Comparison of ENCODE assay signal across 16 cellular contexts in the genomic region with DNA sequence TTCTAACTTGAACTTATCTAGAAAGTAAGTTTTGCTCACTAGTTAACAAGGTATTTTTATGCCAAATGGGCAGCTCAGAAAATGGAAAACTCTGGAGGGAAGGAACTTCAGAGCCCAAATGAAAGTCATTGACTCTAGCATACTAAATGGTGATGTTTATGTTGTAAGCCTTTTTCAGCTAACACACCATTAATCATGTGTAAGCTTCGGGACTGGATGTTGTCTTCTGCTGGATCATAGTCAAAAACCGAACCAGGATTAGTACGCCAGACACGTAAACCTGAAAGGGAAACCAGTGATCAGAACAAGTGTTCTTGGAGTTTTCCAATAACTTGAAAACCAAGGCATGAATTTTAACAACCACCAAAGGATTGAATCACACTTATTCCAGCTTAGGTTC.
DNase-seq lines count a peak whose midpoint lies in the region; ATAC-seq and TF ChIP-seq lines count a peak whose summit lies in the region.
"Had no signal": no experiment of that assay in that cellular context is flagged by ENCODE, and none has a peak within 500 bp of the region (broad histone marks: within the 10 kb centered on the region; RNA-seq: fewer than 3 reads in every experiment).

No MANE protein-coding gene starts in this region.

- H3K4me1 ChIP-seq in IMR-90 (ENCODE audit: control insufficient read depth, insufficient read depth, low read length) (no peaks in the 10 kb centered on the region), esophagus muscularis mucosa (peaks cover 0 to 26% (median 24%) of the 10 kb centered on the region in 4 donors), mesenchymal stem cell (ENCODE audit: control insufficient read depth, insufficient read depth, low read depth, low read length) (no peaks in the 10 kb centered on the region)
- H3K4me1 ChIP-seq: BLaER1, HAP-1 had no signal

- intact Hi-C loops in IMR-90 (cut with micrococcal nuclease) = no loop called here
- intact Hi-C loops in esophagus muscularis mucosa (cut with DNase I) = no loop called here

- no peaks in the 10 kb centered on the region for H3K4me1 Mint-ChIP-seq in stimulated activated effector memory CD8-positive, alpha-beta T cell treated with anti-CD3 and anti-CD28 coated beads, Interleukin-12 subunit alpha, Interleukin-12 subunit beta, amount 100 ng/mL, for 72 hours
- H3K4me1 Mint-ChIP-seq: CD14-positive monocyte had no signal

- no peak overlapping the region for H3K27ac ChIP-seq in IMR-90 (ENCODE audit: insufficient read depth, low read length)
- H3K27ac ChIP-seq in esophagus muscularis mucosa (replicated peaks in 1 of 4) = peak overlapping the region; percentile 32 to 66 (median 59)
- H3K27ac ChIP-seq in mesenchymal stem cell (ENCODE audit: low read length, poor library complexity, severe bottlenecking) = no peak overlapping the region
- H3K27ac ChIP-seq: BLaER1, HL-60 had no signal

- H3K36me3 ChIP-seq in IMR-90 (ENCODE audit: control insufficient read depth, insufficient read depth, low read length) = peaks cover 1% of the 10 kb centered on the region; the same call in 1 of the 2 replicates
- no peaks in the 10 kb centered on the region for H3K36me3 ChIP-seq in esophagus muscularis mucosa
- H3K36me3 ChIP-seq in mesenchymal stem cell (ENCODE audit: control insufficient read depth in 1 of 2, insufficient read depth in 2 of 2, low read depth in 1 of 2, low read length in 2 of 2) = peaks cover 0 to 16% of the 10 kb centered on the region in 2 experiments
- H3K36me3 ChIP-seq: BLaER1, HAP-1 had no signal

- no peak overlapping the region for H4K5ac ChIP-seq in IMR-90 (ENCODE audit: low read depth, low read length)

- no peak overlapping the region for H2AFZ ChIP-seq in IMR-90 (replicated peaks; ENCODE audit: low read length, poor library complexity)
- H2AFZ ChIP-seq in mesenchymal stem cell (ENCODE audit: low read depth, low read length) = no peak overlapping the region

- H3K4me2 ChIP-seq in IMR-90 (ENCODE audit: low read depth, low read length) = no peak overlapping the region
- no peak overlapping the region for H3K4me2 ChIP-seq in mesenchymal stem cell (ENCODE audit: low read length, poor library complexity, severe bottlenecking)
- H3K4me2 ChIP-seq: BLaER1 had no signal

- no peak overlapping the region for H3K4me3 Mint-ChIP-seq in stimulated activated effector memory CD8-positive, alpha-beta T cell treated with anti-CD3 and anti-CD28 coated beads, Interleukin-12 subunit alpha, Interleukin-12 subunit beta, amount 100 ng/mL, for 72 hours
- H3K4me3 Mint-ChIP-seq: CD14-positive monocyte; CD4-positive, alpha-beta memory T cell had no signal

- no peak overlapping the region for H3K9ac ChIP-seq in IMR-90 (ENCODE audit: low read depth, low read length)
- no peak overlapping the region for H3K9ac ChIP-seq in mesenchymal stem cell (ENCODE audit: low read length)
- H3K9ac ChIP-seq: BLaER1 had no signal

- in situ Hi-C loops in IMR-90 (cut with MboI; ENCODE audit: low sequenced_read_pairs) = no loop called here

- H2BK15ac ChIP-seq in IMR-90 (ENCODE audit: low read depth, low read length) (no peak overlapping the region), mesenchymal stem cell (ENCODE audit: low read depth, poor library complexity, severe bottlenecking) (no peak overlapping the region)

- H3K9me3 ChIP-seq in IMR-90 (ENCODE audit: control insufficient read depth, insufficient read depth, low read length) (no peaks in the 10 kb centered on the region), esophagus muscularis mucosa (no peaks in the 10 kb centered on the region), mesenchymal stem cell (ENCODE audit: control insufficient read depth, low read length) (no peaks in the 10 kb centered on the region)
- H3K9me3 ChIP-seq: BLaER1, HAP-1 had no signal

- H4K91ac ChIP-seq in IMR-90 (ENCODE audit: insufficient read depth, low read depth, low read length) (no peak overlapping the region), mesenchymal stem cell (ENCODE audit: low read length) (no peak overlapping the region)

- no peak for TF ChIP-seq RAD21 in IMR-90 (IDR thresholded peaks at IDR 0.05; ENCODE audit: low read length)

- no peak overlapping the region for H2BK12ac ChIP-seq in mesenchymal stem cell (ENCODE audit: low read length in 2 of 2)

- no peak overlapping the region for H3K23ac ChIP-seq in IMR-90 (ENCODE audit: low read depth, low read length)
- no peak overlapping the region for H3K23ac ChIP-seq in mesenchymal stem cell (ENCODE audit: low read length in 2 of 2)

- no peaks in the 10 kb centered on the region for H3K9me3 Mint-ChIP-seq in stimulated activated effector memory CD8-positive, alpha-beta T cell treated with anti-CD3 and anti-CD28 coated beads, Interleukin-12 subunit alpha, Interleukin-12 subunit beta, amount 100 ng/mL, for 72 hours
- H3K9me3 Mint-ChIP-seq: CD14-positive monocyte; CD4-positive, alpha-beta memory T cell had no signal

- peak; percentile 15 for DNase-seq in IMR-90
- DNase-seq in esophagus muscularis mucosa (ENCODE audit: extremely low spot score) = no peak
- peak; percentile 7 for DNase-seq in mesenchymal stem cell
- no peak for DNase-seq in stimulated activated effector memory CD8-positive, alpha-beta T cell treated with anti-CD3 and anti-CD28 coated beads, Interleukin-12 subunit alpha, Interleukin-12 subunit beta, amount 100 ng/mL, for 72 hours (ENCODE audit: low spot score in 2 of 2)
- DNase-seq in NCI-H510A (lab: John Stamatoyannopoulos, UW) = no peak
- no peak for DNase-seq in NCI-H146 treated with DMSO at 0.1 percent for 48 hours (lab: John Stamatoyannopoulos, UW; ENCODE audit: unreplicated experiment)
- DNase-seq: 8988T; CD4-positive, alpha-beta memory T cell; DMS153; DMS79; GDM1 had no signal

- no peaks in the 10 kb centered on the region for H3K27me3 ChIP-seq in IMR-90 (ENCODE audit: control insufficient read depth, insufficient read depth, low read length)
- H3K27me3 ChIP-seq in esophagus muscularis mucosa = no peaks in the 10 kb centered on the region
- H3K27me3 ChIP-seq in mesenchymal stem cell (ENCODE audit: control insufficient read depth in 1 of 2, insufficient read depth in 1 of 2, low read length in 2 of 2) = no peaks in the 10 kb centered on the region
- H3K27me3 ChIP-seq: BLaER1 had no signal

- dilution Hi-C loops in IMR-90 (cut with HindIII; ENCODE audit: low sequenced_read_pairs, unreplicated experiment) = no loop called here

- POLR2A ChIA-PET in IMR-90 (lab: Charles Lee; ENCODE audit: unreplicated experiment) = no interaction called here

- H2BK120ac ChIP-seq in IMR-90 (ENCODE audit: low read depth, low read length) (no peak overlapping the region), mesenchymal stem cell (ENCODE audit: low read depth, low read length) (no peak overlapping the region)

- no peak overlapping the region for H2BK5ac ChIP-seq in IMR-90 (ENCODE audit: low read depth, low read length, poor library complexity, severe bottlenecking)
- H2BK5ac ChIP-seq in mesenchymal stem cell (ENCODE audit: low read depth, low read length, poor library complexity, severe bottlenecking) = no peak overlapping the region

- H3K9me1 ChIP-seq in IMR-90 (ENCODE audit: insufficient read depth, low read length) = no peaks in the 10 kb centered on the region

- no peak overlapping the region for H3K14ac ChIP-seq in IMR-90 (replicated peaks; ENCODE audit: low read depth, low read length)
- H3K14ac ChIP-seq in mesenchymal stem cell (ENCODE audit: low read length in 2 of 2) = no peak overlapping the region

- no peak overlapping the region for H2AK9ac ChIP-seq in IMR-90 (replicated peaks; ENCODE audit: low read depth, low read length, poor library complexity)

- H2BK20ac ChIP-seq in IMR-90 (ENCODE audit: low read depth, low read length) = no peak overlapping the region

- H3K79me1 ChIP-seq in IMR-90 (ENCODE audit: low read depth in 1 of 2, low read length in 2 of 2) (no peaks in the 10 kb centered on the region), mesenchymal stem cell (replicated peaks; ENCODE audit: low read length, poor library complexity, severe bottlenecking) (peaks cover 1% of the 10 kb centered on the region)

- no peak overlapping the region for H3K27ac Mint-ChIP-seq in stimulated activated effector memory CD8-positive, alpha-beta T cell treated with anti-CD3 and anti-CD28 coated beads, Interleukin-12 subunit alpha, Interleukin-12 subunit beta, amount 100 ng/mL, for 72 hours
- H3K27ac Mint-ChIP-seq: CD14-positive monocyte; CD4-positive, alpha-beta memory T cell had no signal

- H2AK5ac ChIP-seq in IMR-90 (ENCODE audit: low read depth, low read length) = no peak overlapping the region
- no peak overlapping the region for H2AK5ac ChIP-seq in mesenchymal stem cell (ENCODE audit: low read length, severe bottlenecking)

- no TSS peak for BruUV-seq in IMR-90 (replicated peaks; lab: Mats Ljungman, UMichigan)

- TF ChIP-seq CTCF in IMR-90 (conservative IDR thresholded peaks at IDR 0.05; ENCODE audit: low read depth, low read length) = no peak
- no peak for TF ChIP-seq CTCF in esophagus muscularis mucosa (IDR thresholded peaks at IDR 0.05)

- H3K18ac ChIP-seq in IMR-90 (ENCODE audit: low read depth, low read length) = no peak overlapping the region
- no peak overlapping the region for H3K18ac ChIP-seq in mesenchymal stem cell (ENCODE audit: low read depth in 1 of 2, low read length in 2 of 2)

- TF ChIP-seq EP300 in esophagus muscularis mucosa (IDR thresholded peaks at IDR 0.05) = no peak

- ATAC-seq in IMR-90 (ENCODE audit: low read depth) (no peak), HG03342 (IDR thresholded peaks at IDR 0.05; ENCODE audit: unreplicated experiment) (no peak)
- no peak for ATAC-seq in stimulated activated effector memory CD8-positive, alpha-beta T cell treated with anti-CD3 and anti-CD28 coated beads, Interleukin-12 subunit alpha, Interleukin-12 subunit beta, amount 100 ng/mL, for 72 hours

- CTCF ChIA-PET in IMR-90 (lab: Yijun Ruan, JAX) = no interaction called here

- H3K4me3 ChIP-seq in IMR-90 (ENCODE audit: insufficient read depth, low read depth, low read length) = no peak overlapping the region
- no peak overlapping the region for H3K4me3 ChIP-seq in esophagus muscularis mucosa
- no peak overlapping the region for H3K4me3 ChIP-seq in mesenchymal stem cell (ENCODE audit: insufficient read depth in 1 of 2, low read depth in 1 of 2, low read length in 2 of 2)
- H3K4me3 ChIP-seq: BLaER1, HAP-1 had no signal

- H3K56ac ChIP-seq in IMR-90 (ENCODE audit: extremely low read depth, insufficient read depth, low read length) = no peak overlapping the region

- WGBS in IMR-90 (ENCODE audit: extremely low coverage in 2 of 2, insufficient read length in 1 of 2), 2 experiments = no CpG with 5 or more reads among the region's 4 CpGs
- 40% methylated on average over 4 of the region's 4 CpGs for WGBS in esophagus muscularis mucosa
- 72% methylated on average over 4 of the region's 4 CpGs for WGBS in mesenchymal stem cell

- H4K20me1 ChIP-seq in IMR-90 (ENCODE audit: insufficient read depth, low read length) = no peaks in the 10 kb centered on the region
- H4K20me1 ChIP-seq: BLaER1 had no signal

- no peak overlapping the region for H3K4ac ChIP-seq in IMR-90 (ENCODE audit: low read depth, low read length)
- no peak overlapping the region for H3K4ac ChIP-seq in mesenchymal stem cell (ENCODE audit: low read depth in 1 of 2, low read length in 2 of 2)

- H4K8ac ChIP-seq in IMR-90 (ENCODE audit: low read depth in 2 of 2, low read length in 2 of 2) = no peak overlapping the region
- H4K8ac ChIP-seq in mesenchymal stem cell (ENCODE audit: low read length) = no peak overlapping the region

- peaks cover 4% of the 10 kb centered on the region for H3K36me3 Mint-ChIP-seq in stimulated activated effector memory CD8-positive, alpha-beta T cell treated with anti-CD3 and anti-CD28 coated beads, Interleukin-12 subunit alpha, Interleukin-12 subunit beta, amount 100 ng/mL, for 72 hours

- TF ChIP-seq POLR2A in IMR-90 (IDR thresholded peaks at IDR 0.05; ENCODE audit: low read depth, low read length) = no peak
- no peak for TF ChIP-seq POLR2A in esophagus muscularis mucosa (IDR thresholded peaks at IDR 0.05; ENCODE audit: low read depth)

Comparison
In these comparisons a context has a peak if more than half of its experiments do, and no peak if none do; other contexts are left out.
1. DNase-seq: peak in IMR-90 (single experiment) and mesenchymal stem cell (single experiment); none in esophagus muscularis mucosa (single experiment), stimulated activated effector memory CD8-positive, alpha-beta T cell treated with anti-CD3 and anti-CD28 coated beads, Interleukin-12 subunit alpha, Interleukin-12 subunit beta, amount 100 ng/mL, for 72 hours (0 of 2), NCI-H510A (single experiment) and NCI-H146 treated with DMSO at 0.1 percent for 48 hours (single experiment).
2. H3K27ac ChIP-seq: peak in esophagus muscularis mucosa (4 of 4); none in IMR-90 (single experiment) and mesenchymal stem cell (single experiment).